In genomic region chr20:1130849-1131248, GRCh38 we compare ENCODE assay signal across 1 cellular context.
TF ChIP-seq lines count a peak whose summit lies in the region.

No MANE protein-coding gene starts in this region.

TF ChIP-seq in HepG2, 621 proteins besides CTCF, POLR2A, EP300 and RAD21:
- no peak for TF ChIP-seq ZNF574 (CRISPR knock-in tag; IDR thresholded peaks at IDR 0.05)
- no peak for TF ChIP-seq ZNF256 (CRISPR knock-in tag; conservative IDR thresholded peaks at IDR 0.05)
- no peak for TF ChIP-seq ZNF234 (CRISPR knock-in tag; conservative IDR thresholded peaks at IDR 0.05)
- TF ChIP-seq GMEB1 (CRISPR knock-in tag; IDR thresholded peaks at IDR 0.05; ENCODE audit: borderline replicate concordance): no peak
- TF ChIP-seq ZBTB37 (CRISPR knock-in tag; IDR thresholded peaks at IDR 0.05): no peak
